In the genomic region with DNA sequence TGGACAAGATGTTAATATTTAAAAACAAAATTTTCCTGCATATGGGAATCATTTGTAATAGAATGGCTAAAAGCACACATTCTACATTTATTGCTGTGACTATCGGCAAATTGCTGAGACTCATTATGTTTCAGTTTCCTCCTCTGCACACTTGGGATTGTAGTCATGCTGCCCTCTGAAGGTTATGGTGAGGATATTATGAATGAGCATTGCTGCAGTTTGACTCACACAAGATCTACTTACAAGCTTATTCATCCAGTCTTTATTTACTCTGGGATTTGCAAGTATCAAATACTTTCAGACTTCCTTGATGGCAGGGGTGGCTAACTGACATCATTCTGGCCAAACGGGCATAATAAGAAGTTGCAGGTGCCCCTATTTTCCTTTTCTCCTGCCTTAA, we compare ENCODE assay signal across 8 cellular contexts. TPM values are rescaled to one million over a fixed set of nuclear protein-coding genes. Genes with fewer than 3 reads are reported as not detected.
DNase-seq lines count a peak whose midpoint lies in the region; ATAC-seq and TF ChIP-seq lines count a peak whose summit lies in the region.

No MANE protein-coding gene starts in this region.

- no peak overlapping the region for H4K91ac ChIP-seq in neuronal stem cell (ENCODE audit: low read depth, low read length, poor library complexity)

- H3K36me3 Mint-ChIP-seq in activated naive CD8-positive, alpha-beta T cell treated with anti-CD3 and anti-CD28 coated beads, Interleukin-2, amount 50 U/mL, for 24 hours (ENCODE audit: low read depth) = no peaks in the 10 kb centered on the region

- H3K36me3 ChIP-seq in Karpas-422 (ENCODE audit: insufficient read depth, low read length) (no peaks in the 10 kb centered on the region), right atrium auricular region (no peaks in the 10 kb centered on the region), neuronal stem cell (replicated peaks in 1 of 2; ENCODE audit: control insufficient read depth in 2 of 2, insufficient read depth in 2 of 2, low read length in 2 of 2) (no peaks in the 10 kb centered on the region)

- H3K27me3 ChIP-seq in Karpas-422 (ENCODE audit: low read length) = no peaks in the 10 kb centered on the region
- no peaks in the 10 kb centered on the region for H3K27me3 ChIP-seq in right atrium auricular region
- peaks cover 0 to 32% (median 0%) of the 10 kb centered on the region in 3 experiments for H3K27me3 ChIP-seq in neuronal stem cell (ENCODE audit: control insufficient read depth in 3 of 3, insufficient read depth in 3 of 3, low read depth in 1 of 3, low read length in 3 of 3)

- H3K4me1 Mint-ChIP-seq in activated naive CD8-positive, alpha-beta T cell treated with anti-CD3 and anti-CD28 coated beads, Interleukin-2, amount 50 U/mL, for 24 hours = peaks cover 8% of the 10 kb centered on the region

- peak; percentile 89 for ATAC-seq in activated naive CD8-positive, alpha-beta T cell treated with anti-CD3 and anti-CD28 coated beads, Interleukin-2, amount 50 U/mL, for 24 hours
- ATAC-seq in HG02798 (IDR thresholded peaks at IDR 0.05; ENCODE audit: poor library complexity, unreplicated experiment) = no peak

- H3K27ac Mint-ChIP-seq in activated naive CD8-positive, alpha-beta T cell treated with anti-CD3 and anti-CD28 coated beads, Interleukin-2, amount 50 U/mL, for 24 hours = no peak overlapping the region

- no peak overlapping the region for H3K4ac ChIP-seq in neuronal stem cell (ENCODE audit: low read length)

- H2BK120ac ChIP-seq in neuronal stem cell (ENCODE audit: low read depth, low read length) = no peak overlapping the region

- no CpG with 5 or more reads among the region's 2 CpGs for WGBS in neuronal stem cell (ENCODE audit: extremely low coverage in 2 of 2, insufficient read length in 2 of 2, insufficient replicate concordance in 1 of 2), 2 donors

- H4K20me1 ChIP-seq in Karpas-422 (ENCODE audit: insufficient read depth, low read depth, low read length) = no peaks in the 10 kb centered on the region

- peak; percentile 30 to 65 for TF ChIP-seq CTCF in right atrium auricular region (IDR thresholded peaks at IDR 0.05)

- H3K9ac ChIP-seq in Karpas-422 (ENCODE audit: low read length) = no peak overlapping the region
- H3K9ac ChIP-seq in neuronal stem cell (ENCODE audit: low read depth, low read length, poor library complexity) = no peak overlapping the region

- no peaks in the 10 kb centered on the region for H3K9me2 ChIP-seq in Karpas-422 (replicated peaks; ENCODE audit: insufficient read depth, low read length)

- H3K79me1 ChIP-seq in neuronal stem cell (ENCODE audit: low read depth, low read length) = no peaks in the 10 kb centered on the region

- no peak overlapping the region for H3K14ac ChIP-seq in neuronal stem cell (ENCODE audit: low read length)

- H2AFZ ChIP-seq in Karpas-422 (ENCODE audit: low read length) (no peak overlapping the region), neuronal stem cell (ENCODE audit: low read length) (no peak overlapping the region)

- no peak overlapping the region for H4K8ac ChIP-seq in neuronal stem cell (ENCODE audit: low read depth, low read length)

- no peak overlapping the region for H2BK12ac ChIP-seq in neuronal stem cell (ENCODE audit: low read length)

- H3K27ac ChIP-seq in Karpas-422 (ENCODE audit: low read length) (no peak overlapping the region), right atrium auricular region (no peak overlapping the region), neuronal stem cell (replicated peaks; ENCODE audit: low read length) (no peak overlapping the region)

- H3K4me3 ChIP-seq in Karpas-422 (ENCODE audit: low read length) = no peak overlapping the region
- no peak overlapping the region for H3K4me3 ChIP-seq in right atrium auricular region
- H3K4me3 ChIP-seq in neuronal stem cell (ENCODE audit: low read length in 2 of 2) = no peak overlapping the region

- no peaks in the 10 kb centered on the region for H3K79me2 ChIP-seq in Karpas-422 (ENCODE audit: low read length)

- H3K9me3 ChIP-seq in Karpas-422 (ENCODE audit: low read length) = no peaks in the 10 kb centered on the region
- H3K9me3 ChIP-seq in right atrium auricular region = no peaks in the 10 kb centered on the region
- H3K9me3 ChIP-seq in neuronal stem cell (replicated peaks in 1 of 2; ENCODE audit: control insufficient read depth in 2 of 2, insufficient read depth in 1 of 2, low read depth in 1 of 2, low read length in 2 of 2) = no peaks in the 10 kb centered on the region

- H2BK15ac ChIP-seq in neuronal stem cell (ENCODE audit: low read length) = no peak overlapping the region

- DNase-seq in EH (ENCODE audit: low read depth) (peak; percentile 93), Karpas-422 (peak; percentile 70), right atrium auricular region (ENCODE audit: low spot score) (no peak), stromal cell of bone marrow (ENCODE audit: low read depth) (peak; percentile 96), neuronal stem cell (ENCODE audit: low spot score) (no peak), HuH-7.5 (ENCODE audit: low spot score) (no peak)
- no peak for DNase-seq in activated naive CD8-positive, alpha-beta T cell treated with anti-CD3 and anti-CD28 coated beads, Interleukin-2, amount 50 U/mL, for 24 hours

- H3K27me3 Mint-ChIP-seq in activated naive CD8-positive, alpha-beta T cell treated with anti-CD3 and anti-CD28 coated beads, Interleukin-2, amount 50 U/mL, for 24 hours = peaks cover 16% of the 10 kb centered on the region

- no peaks in the 10 kb centered on the region for H3K9me3 Mint-ChIP-seq in activated naive CD8-positive, alpha-beta T cell treated with anti-CD3 and anti-CD28 coated beads, Interleukin-2, amount 50 U/mL, for 24 hours

- peak overlapping the region; percentile 29 for H3K4me2 ChIP-seq in Karpas-422 (ENCODE audit: low read depth, low read length, poor library complexity, severe bottlenecking)
- H3K4me2 ChIP-seq in neuronal stem cell (ENCODE audit: insufficient read depth, low read length, poor library complexity, severe bottlenecking) = no peak overlapping the region

- H3K4me1 ChIP-seq in Karpas-422 (ENCODE audit: low read length) (peaks cover 13% of the 10 kb centered on the region), right atrium auricular region (no peaks in the 10 kb centered on the region), neuronal stem cell (ENCODE audit: control insufficient read depth in 2 of 2, insufficient read depth in 1 of 2, low read depth in 1 of 2, low read length in 2 of 2) (no peaks in the 10 kb centered on the region)

- no peak overlapping the region for H2AK5ac ChIP-seq in neuronal stem cell (ENCODE audit: low read depth, low read length)

- H2BK5ac ChIP-seq in neuronal stem cell (ENCODE audit: low read length) = no peak overlapping the region

- H3K18ac ChIP-seq in neuronal stem cell (ENCODE audit: low read length) = no peak overlapping the region

- no peak overlapping the region for H3K23ac ChIP-seq in neuronal stem cell (ENCODE audit: low read depth, low read length, poor library complexity)

- no peak overlapping the region for H3K4me3 Mint-ChIP-seq in activated naive CD8-positive, alpha-beta T cell treated with anti-CD3 and anti-CD28 coated beads, Interleukin-2, amount 50 U/mL, for 24 hours

RNA-seq across cellular contexts. Expression of a gene that starts 9.5 kb away (rescaled TPM):
- 1.9 and 4.1 TPM in 2 replicates for total RNA-seq in Karpas-422 (2014; rRNA removed; shearing (Covaris generic); ENCODE audit: low replicate concordance)
- total RNA-seq in right atrium auricular region = 10 to 100 TPM; 21.2 to 25.5 TPM
- polyA plus RNA-seq in neuronal stem cell (2013, experiment 1 of 2) = 14.2 TPM
- polyA plus RNA-seq in neuronal stem cell (2013, experiment 2 of 2) = 14.3 TPM

Comparison
In these comparisons a context has a peak if more than half of its experiments do, and no peak if none do; other contexts are left out.
1. DNase-seq: peak in EH (single experiment), Karpas-422 (single experiment) and stromal cell of bone marrow (single experiment); none in activated naive CD8-positive, alpha-beta T cell treated with anti-CD3 and anti-CD28 coated beads, Interleukin-2, amount 50 U/mL, for 24 hours (single experiment), right atrium auricular region (single experiment), neuronal stem cell (single experiment) and HuH-7.5 (single experiment).